27 cellular contexts compared by ENCODE assay signal in genomic region chr3:64218746-64219145, GRCh38. TPM values are rescaled to one million over a fixed set of nuclear protein-coding genes. Genes with fewer than 3 reads are reported as not detected.
"Had no signal": no experiment of that assay in that cellular context is flagged by ENCODE, and none has a peak within 500 bp of the region (broad histone marks: within the 10 kb centered on the region; RNA-seq: fewer than 3 reads in every experiment).

No MANE protein-coding gene starts in this region.

- ATAC-seq: activated CD8-positive, alpha-beta T cell treated with anti-CD3 and anti-CD28 coated beads, Interleukin-2, amount 10 ng/mL, durations not matched to agents 7 days and 5 days; activated naive CD8-positive, alpha-beta T cell treated with anti-CD3 and anti-CD28 coated beads, Interleukin-2, amount 50 U/mL, for 24 hours; body of pancreas; foreskin keratinocyte; left lung; natural killer cell treated with Interleukin-12 subunit alpha and Interleukin-12 subunit beta and Interleukin-15 and Interleukin-18, amount 100 ng/mL, for 72 hours; stimulated activated naive CD8-positive, alpha-beta T cell treated with anti-CD3 and anti-CD28 coated beads, Interleukin-15, Interleukin-2, amounts not matched to agents 100 U/mL and 50 U/mL, for 24 hours had no signal

- H3K9me3 ChIP-seq: body of pancreas, left lung, neutrophil, ovary, prostate gland, right atrium auricular region, testis had no signal

- H3K4me3 ChIP-seq: body of pancreas, left lung, lung, ovary, prostate gland, right atrium auricular region, testis had no signal

- H3K27me3 ChIP-seq: body of pancreas, foreskin keratinocyte, left lung, ovary, right atrium auricular region, testis had no signal

- H3K27me3 Mint-ChIP-seq: natural killer cell treated with Interleukin-12 subunit alpha and Interleukin-12 subunit beta and Interleukin-15 and Interleukin-18, amount 100 ng/mL, for 72 hours; type B pancreatic cell had no signal

- DNase-seq: activated CD4-positive, alpha-beta T cell treated with anti-CD3 and anti-CD28 coated beads, Interleukin-2, amount 50 U/mL, for 1 hour; activated CD4-positive, CD25-positive, alpha-beta regulatory T cell treated with anti-CD3 and anti-CD28 coated beads, Interleukin-2, amount 50 U/mL, for 72 hours; activated CD8-positive, alpha-beta T cell treated with anti-CD3 and anti-CD28 coated beads, Interleukin-2, amount 10 ng/mL, durations not matched to agents 7 days and 5 days; activated gamma-delta T cell; activated naive CD4-positive, alpha-beta T cell treated with anti-CD3 and anti-CD28 coated beads, Interleukin-2, amount 50 U/mL, for 16 hours; activated naive CD8-positive, alpha-beta T cell treated with anti-CD3 and anti-CD28 coated beads, Interleukin-2, amount 50 U/mL, for 24 hours; anterior cingulate cortex; body of pancreas; dermis blood vessel endothelial cell; effector CD8-positive, alpha-beta T cell; erythroblast; foreskin keratinocyte; kidney glomerular epithelial cell; left lung; ovary; stimulated activated CD4-positive, alpha-beta T cell treated with anti-CD3 and anti-CD28 coated beads, Interleukin-12 subunit alpha, Interleukin-12 subunit beta, amount 100 ng/mL, for 4 hours; stimulated activated CD4-positive, alpha-beta T cell treated with anti-CD3 and anti-CD28 coated beads, Interleukin-4, amount 100 ng/mL, for 4 hours; stimulated activated naive CD8-positive, alpha-beta T cell treated with anti-CD3 and anti-CD28 coated beads, Interleukin-15, Interleukin-2, amounts not matched to agents 100 U/mL and 50 U/mL, for 24 hours; testis had no signal

- H3K4me3 Mint-ChIP-seq: activated CD8-positive, alpha-beta T cell treated with anti-CD3 and anti-CD28 coated beads, Interleukin-2, amount 10 ng/mL, durations not matched to agents 7 days and 5 days; activated naive CD8-positive, alpha-beta T cell treated with anti-CD3 and anti-CD28 coated beads, Interleukin-2, amount 50 U/mL, for 24 hours; activated T-helper 1 cell treated with anti-CD3 and anti-CD28 coated beads, Interleukin-12 subunit alpha, Interleukin-12 subunit beta, Interleukin-2, Interleukin-4 antibody, amounts not matched to agents 30 ng/mL and 10 ng/mL and 1 ng/mL, durations not matched to agents 14 hours and 24 hours and 36 hours; natural killer cell treated with Interleukin-12 subunit alpha and Interleukin-12 subunit beta and Interleukin-15 and Interleukin-18, amount 100 ng/mL, for 72 hours; type B pancreatic cell had no signal

- H3K36me3 Mint-ChIP-seq: natural killer cell treated with Interleukin-12 subunit alpha and Interleukin-12 subunit beta and Interleukin-15 and Interleukin-18, amount 100 ng/mL, for 72 hours had no signal

- H3K9me3 Mint-ChIP-seq: activated naive CD8-positive, alpha-beta T cell treated with anti-CD3 and anti-CD28 coated beads, Interleukin-2, amount 50 U/mL, for 24 hours; activated T-helper 1 cell treated with anti-CD3 and anti-CD28 coated beads, Interleukin-12 subunit alpha, Interleukin-12 subunit beta, Interleukin-2, Interleukin-4 antibody, amounts not matched to agents 30 ng/mL and 10 ng/mL and 1 ng/mL, durations not matched to agents 14 hours and 24 hours and 36 hours; natural killer cell treated with Interleukin-12 subunit alpha and Interleukin-12 subunit beta and Interleukin-15 and Interleukin-18, amount 100 ng/mL, for 72 hours; type B pancreatic cell had no signal

- H3K4me1 ChIP-seq: prostate gland had no signal

- H3K36me3 ChIP-seq: left lung, neutrophil, ovary, prostate gland, right atrium auricular region had no signal

- H3K4me1 Mint-ChIP-seq: activated naive CD8-positive, alpha-beta T cell treated with anti-CD3 and anti-CD28 coated beads, Interleukin-2, amount 50 U/mL, for 24 hours had no signal

- H3K27ac Mint-ChIP-seq: activated CD8-positive, alpha-beta T cell treated with anti-CD3 and anti-CD28 coated beads, Interleukin-2, amount 10 ng/mL, durations not matched to agents 7 days and 5 days; activated naive CD8-positive, alpha-beta T cell treated with anti-CD3 and anti-CD28 coated beads, Interleukin-2, amount 50 U/mL, for 24 hours; activated T-helper 1 cell treated with anti-CD3 and anti-CD28 coated beads, Interleukin-12 subunit alpha, Interleukin-12 subunit beta, Interleukin-2, Interleukin-4 antibody, amounts not matched to agents 30 ng/mL and 10 ng/mL and 1 ng/mL, durations not matched to agents 14 hours and 24 hours and 36 hours; natural killer cell treated with Interleukin-12 subunit alpha and Interleukin-12 subunit beta and Interleukin-15 and Interleukin-18, amount 100 ng/mL, for 72 hours; type B pancreatic cell had no signal

- H3K27ac ChIP-seq: body of pancreas, foreskin keratinocyte, left lung, neutrophil, ovary, prostate gland, right atrium auricular region had no signal

RNA-seq across cellular contexts. Expression of gene PRICKLE2, which starts 6.5 kb away (rescaled TPM):
- total RNA-seq: activated CD8-positive, alpha-beta T cell treated with anti-CD3 and anti-CD28 coated beads, Interleukin-2, amount 10 ng/mL, durations not matched to agents 7 days and 5 days; activated T-helper 1 cell treated with anti-CD3 and anti-CD28 coated beads, Interleukin-12 subunit alpha, Interleukin-12 subunit beta, Interleukin-2, Interleukin-4 antibody, amounts not matched to agents 30 ng/mL and 10 ng/mL and 1 ng/mL, durations not matched to agents 14 hours and 24 hours and 36 hours; T-helper 2 cell treated with Interferon-gamma antibody and Interleukin-4, amounts not matched to agents 100 ng/mL and 5 ng/mL, for 36 hours had no signal
